8 cellular contexts compared by ENCODE assay signal in the genomic region with DNA sequence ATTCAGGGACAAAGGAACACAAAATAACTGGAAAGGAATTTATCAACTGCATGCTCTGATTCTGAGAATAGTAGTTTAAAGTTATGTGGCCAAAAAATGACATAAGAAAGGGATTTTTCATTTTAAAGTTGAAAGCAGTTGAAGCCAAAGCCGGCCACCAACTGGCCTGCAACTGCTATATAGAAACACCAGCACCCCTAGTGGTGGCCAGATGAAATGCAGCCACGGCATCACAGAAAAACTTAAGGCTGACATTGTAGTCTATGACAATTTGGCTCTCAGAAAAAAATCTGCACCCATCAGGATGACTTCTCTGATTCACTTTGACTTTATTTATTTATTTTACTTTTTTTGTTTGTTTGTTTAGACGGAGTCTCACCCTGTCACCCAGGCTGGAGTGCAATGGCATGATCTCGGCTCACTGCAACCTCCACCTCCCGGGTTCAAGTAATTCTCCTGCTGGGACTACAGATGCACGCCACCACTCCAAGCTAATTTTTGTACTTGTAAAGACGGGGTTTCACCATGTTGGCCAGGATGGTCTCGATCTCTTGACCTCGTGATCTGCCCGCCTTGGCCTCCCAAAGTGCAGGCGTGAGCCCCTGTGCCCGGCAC. TPM values are rescaled to one million over a fixed set of nuclear protein-coding genes. Genes with fewer than 3 reads are reported as not detected.
DNase-seq lines count a peak whose midpoint lies in the region; ATAC-seq and TF ChIP-seq lines count a peak whose summit lies in the region.

No MANE protein-coding gene starts in this region.

- H3K36me3 Mint-ChIP-seq in CD4-positive, alpha-beta memory T cell, result peaks cover 41 to 62% of the 10 kb centered on the region in 2 donors
- H3K36me3 Mint-ChIP-seq in natural killer cell treated with Interleukin-12 subunit alpha and Interleukin-12 subunit beta and Interleukin-15 and Interleukin-18, amount 100 ng/mL, for 72 hours, result peaks cover 10% of the 10 kb centered on the region

- H3K36me3 ChIP-seq in CD4-positive, alpha-beta memory T cell (ENCODE audit: insufficient read depth, low read length), result no peaks in the 10 kb centered on the region
- H3K36me3 ChIP-seq in esophagus muscularis mucosa, result no peaks in the 10 kb centered on the region

- peaks cover 0 to 2% (median 0%) of the 10 kb centered on the region in 4 donors for H3K4me1 Mint-ChIP-seq in CD4-positive, alpha-beta memory T cell
- no peaks in the 10 kb centered on the region for H3K4me1 Mint-ChIP-seq in natural killer cell treated with Interleukin-12 subunit alpha and Interleukin-12 subunit beta and Interleukin-15 and Interleukin-18, amount 100 ng/mL, for 72 hours (ENCODE audit: low read depth in 2 of 2)
- no peaks in the 10 kb centered on the region for H3K4me1 Mint-ChIP-seq in stimulated activated naive CD8-positive, alpha-beta T cell treated with anti-CD3 and anti-CD28 coated beads, Interleukin-15, amount 100 ng/mL, for 72 hours

- H3K9me3 ChIP-seq in CD4-positive, alpha-beta memory T cell (ENCODE audit: control insufficient read depth in 1 of 2, low read length in 2 of 2), result no peaks in the 10 kb centered on the region
- H3K9me3 ChIP-seq in esophagus muscularis mucosa, result no peaks in the 10 kb centered on the region

- peaks cover 0 to 8% (median 0%) of the 10 kb centered on the region in 8 donors for H3K9me3 Mint-ChIP-seq in CD4-positive, alpha-beta memory T cell
- H3K9me3 Mint-ChIP-seq in natural killer cell treated with Interleukin-12 subunit alpha and Interleukin-12 subunit beta and Interleukin-15 and Interleukin-18, amount 100 ng/mL, for 72 hours, result no peaks in the 10 kb centered on the region
- H3K9me3 Mint-ChIP-seq in stimulated activated naive CD8-positive, alpha-beta T cell treated with anti-CD3 and anti-CD28 coated beads, Interleukin-15, amount 100 ng/mL, for 72 hours, result no peaks in the 10 kb centered on the region

- no peak overlapping the region for H3K27ac Mint-ChIP-seq in CD4-positive, alpha-beta memory T cell
- no peak overlapping the region for H3K27ac Mint-ChIP-seq in natural killer cell treated with Interleukin-12 subunit alpha and Interleukin-12 subunit beta and Interleukin-15 and Interleukin-18, amount 100 ng/mL, for 72 hours
- no peak overlapping the region for H3K27ac Mint-ChIP-seq in stimulated activated naive CD8-positive, alpha-beta T cell treated with anti-CD3 and anti-CD28 coated beads, Interleukin-15, amount 100 ng/mL, for 72 hours

- intact Hi-C loops in CD4-positive, alpha-beta memory T cell (cut with micrococcal nuclease), result loop anchor here (1.0 to 10.0 kb wide), 3 partner anchors 59 to 234 kb away; a partner anchor contains a TSS
- intact Hi-C loops in esophagus muscularis mucosa (cut with DNase I), result no loop called here

- H3K27me3 Mint-ChIP-seq in CD4-positive, alpha-beta memory T cell, result no peaks in the 10 kb centered on the region
- no peaks in the 10 kb centered on the region for H3K27me3 Mint-ChIP-seq in natural killer cell treated with Interleukin-12 subunit alpha and Interleukin-12 subunit beta and Interleukin-15 and Interleukin-18, amount 100 ng/mL, for 72 hours
- no peaks in the 10 kb centered on the region for H3K27me3 Mint-ChIP-seq in stimulated activated naive CD8-positive, alpha-beta T cell treated with anti-CD3 and anti-CD28 coated beads, Interleukin-15, amount 100 ng/mL, for 72 hours

- no peak for TF ChIP-seq EP300 in esophagus muscularis mucosa (IDR thresholded peaks at IDR 0.05)

- peak; percentile 31 to 52 (median 43) for DNase-seq in CD4-positive, alpha-beta memory T cell
- DNase-seq in NOMO-1 (lab: John Stamatoyannopoulos, UW; ENCODE audit: unreplicated experiment in 2 of 2) (peak; percentile 17 to 46), activated T-cell treated with anti-CD3 and anti-CD28 coated beads for 1 hour (ENCODE audit: low read depth) (peak; percentile 31), esophagus muscularis mucosa (ENCODE audit: extremely low spot score) (no peak)
- peak; percentile 62 for DNase-seq in natural killer cell treated with Interleukin-12 subunit alpha and Interleukin-12 subunit beta and Interleukin-15 and Interleukin-18, amount 100 ng/mL, for 72 hours (ENCODE audit: low spot score)
- DNase-seq in stimulated activated naive CD8-positive, alpha-beta T cell treated with anti-CD3 and anti-CD28 coated beads, Interleukin-15, amount 100 ng/mL, for 72 hours, result peak; percentile 56 to 62

- no peak overlapping the region for H3K4me3 Mint-ChIP-seq in CD4-positive, alpha-beta memory T cell
- H3K4me3 Mint-ChIP-seq in natural killer cell treated with Interleukin-12 subunit alpha and Interleukin-12 subunit beta and Interleukin-15 and Interleukin-18, amount 100 ng/mL, for 72 hours, result no peak overlapping the region
- H3K4me3 Mint-ChIP-seq in stimulated activated naive CD8-positive, alpha-beta T cell treated with anti-CD3 and anti-CD28 coated beads, Interleukin-15, amount 100 ng/mL, for 72 hours, result no peak overlapping the region

- ATAC-seq in GM19043 (IDR thresholded peaks at IDR 0.05; ENCODE audit: low read depth, unreplicated experiment) (peak; percentile 80), HG03439 (IDR thresholded peaks at IDR 0.05; ENCODE audit: unreplicated experiment) (peak; percentile 89)
- no peak for ATAC-seq in natural killer cell treated with Interleukin-12 subunit alpha and Interleukin-12 subunit beta and Interleukin-15 and Interleukin-18, amount 100 ng/mL, for 72 hours
- peak; percentile 66 for ATAC-seq in stimulated activated naive CD8-positive, alpha-beta T cell treated with anti-CD3 and anti-CD28 coated beads, Interleukin-15, amount 100 ng/mL, for 72 hours

- H3K27me3 ChIP-seq in CD4-positive, alpha-beta memory T cell (ENCODE audit: insufficient read depth, low read length), result no peaks in the 10 kb centered on the region
- no peaks in the 10 kb centered on the region for H3K27me3 ChIP-seq in esophagus muscularis mucosa

- no peak overlapping the region for H3K27ac ChIP-seq in CD4-positive, alpha-beta memory T cell (ENCODE audit: low read depth, low read length)
- H3K27ac ChIP-seq in esophagus muscularis mucosa (replicated peaks in 1 of 4), result no peak overlapping the region

- no peak overlapping the region for H3K4me3 ChIP-seq in CD4-positive, alpha-beta memory T cell (ENCODE audit: low read length in 2 of 2)
- no peak overlapping the region for H3K4me3 ChIP-seq in esophagus muscularis mucosa

- 71% methylated on average over 12 of the region's 12 CpGs for WGBS in esophagus muscularis mucosa

- CTCF ChIA-PET in CD4-positive, alpha-beta memory T cell (lab: Charles Lee; ENCODE audit: partially characterized antibody), result interaction anchor here (0.7 to 1.4 kb wide), 3 partner anchors 8 to 23 kb away, joined by 3 read pairs; no protein-coding TSS in a partner anchor

- POLR2A ChIA-PET in CD4-positive, alpha-beta memory T cell (lab: Charles Lee; ENCODE audit: partially characterized antibody), result no interaction called here

- peak; percentile 86 to 97 (median 89) for TF ChIP-seq CTCF in esophagus muscularis mucosa (IDR thresholded peaks at IDR 0.05)

- no peaks in the 10 kb centered on the region for H3K4me1 ChIP-seq in CD4-positive, alpha-beta memory T cell (ENCODE audit: insufficient read depth, low read length)
- peaks cover 0 to 10% (median 6%) of the 10 kb centered on the region in 4 donors for H3K4me1 ChIP-seq in esophagus muscularis mucosa

- no peak for TF ChIP-seq POLR2A in esophagus muscularis mucosa (IDR thresholded peaks at IDR 0.05; ENCODE audit: low read depth)

RNA-seq across cellular contexts. Expression of a gene that starts 59.2 kb away (rescaled TPM):
- total RNA-seq in CD4-positive, alpha-beta memory T cell, result 1 to 10 TPM; 6.5 to 7.9 TPM
- 10 to 100 TPM in 1 of 2 donors, 1 to 10 TPM in 1; 5.9 to 11.9 TPM for polyA plus RNA-seq in CD4-positive, alpha-beta memory T cell
- 1 to 10 TPM; 2.1 to 4.1 (median 3.9) TPM for total RNA-seq in esophagus muscularis mucosa
- total RNA-seq in natural killer cell treated with Interleukin-12 subunit alpha and Interleukin-12 subunit beta and Interleukin-15 and Interleukin-18, amount 100 ng/mL, for 72 hours, result 10 to 100 TPM; 15.0 to 18.3 TPM

Comparison
In these comparisons a context has a peak if more than half of its experiments do, and no peak if none do; other contexts are left out.
1. ATAC-seq: peak in GM19043 (single experiment), HG03439 (single experiment) and stimulated activated naive CD8-positive, alpha-beta T cell treated with anti-CD3 and anti-CD28 coated beads, Interleukin-15, amount 100 ng/mL, for 72 hours (single experiment); none in natural killer cell treated with Interleukin-12 subunit alpha and Interleukin-12 subunit beta and Interleukin-15 and Interleukin-18, amount 100 ng/mL, for 72 hours (0 of 2).